ENCODE assay signal across 2 cellular contexts in genomic region chr21:44337428-44337827, GRCh38.
TF ChIP-seq lines count a peak whose summit lies in the region.

No MANE protein-coding gene starts in this region.

TF ChIP-seq in SK-N-SH, 30 proteins besides CTCF, POLR2A, EP300 and RAD21:
- TF ChIP-seq MXI1 (IDR thresholded peaks at IDR 0.05; ENCODE audit: low read depth, low read length) = no peak
- TF ChIP-seq EZH2phosphoT487 (IDR thresholded peaks at IDR 0.05; ENCODE audit: borderline replicate concordance, low read depth) = no peak

TF ChIP-seq in SK-N-SH treated with all-trans-retinoic acid at 6 μM for 48 hours, 23 proteins besides CTCF, POLR2A, EP300 and RAD21:
- TF ChIP-seq ZFP30 (CRISPR knock-in tag; IDR thresholded peaks at IDR 0.05) (no peak), CSDC2 (CRISPR knock-in tag; IDR thresholded peaks at IDR 0.05) (no peak), RARB (CRISPR knock-in tag; IDR thresholded peaks at IDR 0.05) (no peak)
